ENCODE assay signal across 17 cellular contexts in genomic region chr9:130662099-130662926, GRCh38. TPM values are rescaled to one million over a fixed set of nuclear protein-coding genes. Genes with fewer than 3 reads are reported as not detected.
DNase-seq lines count a peak whose midpoint lies in the region; ATAC-seq and TF ChIP-seq lines count a peak whose summit lies in the region.
"Had no signal": no experiment of that assay in that cellular context is flagged by ENCODE, and none has a peak within 500 bp of the region (broad histone marks: within the 10 kb centered on the region; RNA-seq: fewer than 3 reads in every experiment).

No MANE protein-coding gene starts in this region.

- no peak overlapping the region for H3K27ac Mint-ChIP-seq in activated naive CD4-positive, alpha-beta T cell treated with anti-CD3 and anti-CD28 coated beads, Interleukin-2, amount 50 U/mL, for 72 hours
- H3K27ac Mint-ChIP-seq in activated naive CD4-positive, alpha-beta T cell treated with anti-CD3 and anti-CD28 coated beads for 36 hours = no peak overlapping the region
- H3K27ac Mint-ChIP-seq in stimulated activated naive CD8-positive, alpha-beta T cell treated with anti-CD3 and anti-CD28 coated beads, Interleukin-15, amount 100 ng/mL, for 72 hours = no peak overlapping the region

- H3K4me2 ChIP-seq in SK-N-SH (no peak overlapping the region), trophoblast cell (ENCODE audit: low read length) (no peak overlapping the region)

- H3K27me3 ChIP-seq in SK-N-SH (ENCODE audit: insufficient read depth) = peaks cover 93% of the 10 kb centered on the region
- peaks cover 100% of the 10 kb centered on the region for H3K27me3 ChIP-seq in iPS-18a (ENCODE audit: control insufficient read depth, insufficient read depth, low read length)
- H3K27me3 ChIP-seq in trophoblast cell (ENCODE audit: insufficient read depth, low read length) = peaks cover 91% of the 10 kb centered on the region

- no peak for TF ChIP-seq EP300 in SK-N-SH (IDR thresholded peaks at IDR 0.05; ENCODE audit: borderline replicate concordance in 1 of 2, low read depth in 1 of 2, low read length in 1 of 2)

- no peak overlapping the region for H3K4me3 ChIP-seq in SK-N-SH (ENCODE audit: low read depth in 2 of 2, low read length in 1 of 2)
- peak overlapping the region; percentile 8 for H3K4me3 ChIP-seq in iPS-18a (ENCODE audit: low read length)
- H3K4me3 ChIP-seq in trophoblast cell (ENCODE audit: low read depth, low read length) = no peak overlapping the region
- H3K4me3 ChIP-seq: HAP-1, SJSA1 had no signal

- H3K36me3 Mint-ChIP-seq in activated naive CD4-positive, alpha-beta T cell treated with anti-CD3 and anti-CD28 coated beads, Interleukin-2, amount 50 U/mL, for 72 hours = peaks cover 0 to 5% of the 10 kb centered on the region in 2 donors
- no peaks in the 10 kb centered on the region for H3K36me3 Mint-ChIP-seq in activated naive CD4-positive, alpha-beta T cell treated with anti-CD3 and anti-CD28 coated beads for 36 hours (ENCODE audit: low read depth)

- H2BK5ac ChIP-seq in trophoblast cell (ENCODE audit: low read depth, low read length, poor library complexity) = no peak overlapping the region

- H4K20me1 ChIP-seq in SK-N-SH (ENCODE audit: insufficient read depth) = peaks cover 8% of the 10 kb centered on the region; the same call in 1 of the 2 replicates

- H3K79me1 ChIP-seq in trophoblast cell (ENCODE audit: low read length) = no peaks in the 10 kb centered on the region

- H3K36me3 ChIP-seq in SK-N-SH (replicated peaks in 1 of 2; ENCODE audit: control insufficient read depth in 1 of 2, insufficient read depth in 2 of 2, low read length in 1 of 2) = no peaks in the 10 kb centered on the region
- no peaks in the 10 kb centered on the region for H3K36me3 ChIP-seq in iPS-18a (ENCODE audit: control insufficient read depth, low read depth, low read length)
- no peaks in the 10 kb centered on the region for H3K36me3 ChIP-seq in trophoblast cell (ENCODE audit: control insufficient read depth in 1 of 2, insufficient read depth in 2 of 2, low read length in 2 of 2)
- H3K36me3 ChIP-seq: brain microvascular endothelial cell, esophagus muscularis mucosa, HAP-1, SJSA1 had no signal

- H3K14ac ChIP-seq in trophoblast cell (ENCODE audit: low read length) = no peak overlapping the region

- intact Hi-C loops in activated naive CD4-positive, alpha-beta T cell treated with anti-CD3 and anti-CD28 coated beads for 36 hours (cut with micrococcal nuclease) = loop anchor here (1.0 kb wide), 1 partner anchor 20 kb away; no protein-coding TSS in a partner anchor

- no peak overlapping the region for H3K4ac ChIP-seq in trophoblast cell (ENCODE audit: low read depth, low read length)

- H4K12ac ChIP-seq in trophoblast cell (ENCODE audit: low read depth, low read length) = no peak overlapping the region

- H3K79me2 ChIP-seq in SK-N-SH (ENCODE audit: insufficient read depth) (no peaks in the 10 kb centered on the region), trophoblast cell (ENCODE audit: control insufficient read depth, insufficient read depth, low read length, poor library complexity) (no peaks in the 10 kb centered on the region)

- CTCF ChIA-PET in activated naive CD4-positive, alpha-beta T cell treated with anti-CD3 and anti-CD28 coated beads for 36 hours (lab: Charles Lee) = interaction anchor here (1.0 to 1.3 kb wide), 2 partner anchors 21 to 23 kb away, joined by 3 read pairs; no protein-coding TSS in a partner anchor
- CTCF ChIA-PET in SK-N-SH (lab: Yijun Ruan, JAX) = interaction anchor here (0.7 to 2.0 kb wide), 6 partner anchors 9 to 208 kb away, joined by 3 to 13 read pairs (median 3); no protein-coding TSS in a partner anchor

- H2AK5ac ChIP-seq in trophoblast cell (ENCODE audit: low read length) = no peak overlapping the region

- peak; percentile 9 to 11 for ATAC-seq in activated naive CD4-positive, alpha-beta T cell treated with anti-CD3 and anti-CD28 coated beads, Interleukin-2, amount 50 U/mL, for 72 hours
- no peak for ATAC-seq in stimulated activated naive CD8-positive, alpha-beta T cell treated with anti-CD3 and anti-CD28 coated beads, Interleukin-15, amount 100 ng/mL, for 72 hours

- H3K9ac ChIP-seq in SK-N-SH (no peak overlapping the region), iPS-18a (ENCODE audit: low read length) (no peak overlapping the region), trophoblast cell (ENCODE audit: low read length) (no peak overlapping the region)

- no peak overlapping the region for H2BK120ac ChIP-seq in trophoblast cell (ENCODE audit: insufficient read depth, low read length, poor library complexity)

- DNase-seq in activated naive CD4-positive, alpha-beta T cell treated with anti-CD3 and anti-CD28 coated beads, Interleukin-2, amount 50 U/mL, for 72 hours (ENCODE audit: low spot score in 2 of 2) = no peak
- DNase-seq in activated naive CD4-positive, alpha-beta T cell treated with anti-CD3 and anti-CD28 coated beads for 36 hours = no peak
- DNase-seq in SK-N-SH = peak; percentile 51
- DNase-seq in stimulated activated naive CD8-positive, alpha-beta T cell treated with anti-CD3 and anti-CD28 coated beads, Interleukin-15, amount 100 ng/mL, for 72 hours = no peak
- no peak for DNase-seq in erythroblast (lab: John Stamatoyannopoulos, UW)
- no peak for DNase-seq in trophoblast cell
- no peak for DNase-seq in NCI-H1092 (lab: John Stamatoyannopoulos, UW)
- DNase-seq: brain microvascular endothelial cell; nucleus accumbens; stimulated activated CD4-positive, alpha-beta T cell treated with anti-CD3 and anti-CD28 coated beads, Interleukin-4, amount 100 ng/mL, for 24 hours; testis had no signal

- no peak overlapping the region for H4K91ac ChIP-seq in trophoblast cell (ENCODE audit: low read depth, low read length)

- no peaks in the 10 kb centered on the region for H3K9me2 ChIP-seq in SK-N-SH

- H3K18ac ChIP-seq in trophoblast cell (ENCODE audit: low read length) = no peak overlapping the region

- TF ChIP-seq CTCF in SK-N-SH (IDR thresholded peaks at IDR 0.05) = no peak

- peaks cover 0 to 3% of the 10 kb centered on the region in 2 experiments; a peak in 1 of 4 replicates for H3K4me1 ChIP-seq in SK-N-SH (ENCODE audit: control insufficient read depth in 1 of 2, insufficient read depth in 2 of 2, low read depth in 1 of 2, low read length in 1 of 2)
- peaks cover 13% of the 10 kb centered on the region for H3K4me1 ChIP-seq in iPS-18a (ENCODE audit: control insufficient read depth, low read depth, low read length)
- peaks cover 0 to 6% of the 10 kb centered on the region in 2 experiments for H3K4me1 ChIP-seq in trophoblast cell (ENCODE audit: control insufficient read depth in 1 of 2, insufficient read depth in 2 of 2, low read length in 2 of 2)
- H3K4me1 ChIP-seq: HAP-1 had no signal

- WGBS in SK-N-SH (ENCODE audit: low lambda C conversion rate) = 26% methylated on average over 31 of the region's 48 CpGs
- no CpG with 5 or more reads among the region's 48 CpGs for WGBS in trophoblast cell (ENCODE audit: extremely low coverage, insufficient coverage, insufficient read length)

- peaks cover 31% of the 10 kb centered on the region for H3K4me1 Mint-ChIP-seq in activated naive CD4-positive, alpha-beta T cell treated with anti-CD3 and anti-CD28 coated beads for 36 hours (ENCODE audit: low read depth)
- peaks cover 62% of the 10 kb centered on the region for H3K4me1 Mint-ChIP-seq in stimulated activated naive CD8-positive, alpha-beta T cell treated with anti-CD3 and anti-CD28 coated beads, Interleukin-15, amount 100 ng/mL, for 72 hours

- H4K8ac ChIP-seq in trophoblast cell (ENCODE audit: low read depth, low read length) = no peak overlapping the region

- POLR2A ChIA-PET in SK-N-SH (lab: Yijun Ruan, JAX) = no interaction called here

- H3K9me3 ChIP-seq in SK-N-SH (no peaks in the 10 kb centered on the region), iPS-18a (ENCODE audit: control insufficient read depth, low read depth, low read length) (no peaks in the 10 kb centered on the region), trophoblast cell (ENCODE audit: insufficient read depth, low read depth, low read length) (peaks cover 16% of the 10 kb centered on the region)
- H3K9me3 ChIP-seq: esophagus muscularis mucosa, HAP-1, testis had no signal

- H3K4me3 Mint-ChIP-seq in activated naive CD4-positive, alpha-beta T cell treated with anti-CD3 and anti-CD28 coated beads for 36 hours = no peak overlapping the region
- H3K4me3 Mint-ChIP-seq in stimulated activated naive CD8-positive, alpha-beta T cell treated with anti-CD3 and anti-CD28 coated beads, Interleukin-15, amount 100 ng/mL, for 72 hours = peak overlapping the region; percentile 31 to 71

- H2AFZ ChIP-seq in SK-N-SH (ENCODE audit: low read depth) (no peak overlapping the region), trophoblast cell (ENCODE audit: insufficient read depth, low read length, poor library complexity) (no peak overlapping the region)

- H3K9me3 Mint-ChIP-seq in activated naive CD4-positive, alpha-beta T cell treated with anti-CD3 and anti-CD28 coated beads, Interleukin-2, amount 50 U/mL, for 72 hours = no peaks in the 10 kb centered on the region
- no peaks in the 10 kb centered on the region for H3K9me3 Mint-ChIP-seq in activated naive CD4-positive, alpha-beta T cell treated with anti-CD3 and anti-CD28 coated beads for 36 hours
- H3K9me3 Mint-ChIP-seq in stimulated activated naive CD8-positive, alpha-beta T cell treated with anti-CD3 and anti-CD28 coated beads, Interleukin-15, amount 100 ng/mL, for 72 hours = no peaks in the 10 kb centered on the region

- no peaks in the 10 kb centered on the region for H3F3A ChIP-seq in SK-N-SH (replicated peaks; ENCODE audit: insufficient read depth)

- no peak overlapping the region for H2BK12ac ChIP-seq in trophoblast cell (ENCODE audit: low read length)

- no peak for TF ChIP-seq POLR2A in erythroblast (IDR thresholded peaks at IDR 0.05; ENCODE audit: low read length)

- TF ChIP-seq RAD21 in SK-N-SH (IDR thresholded peaks at IDR 0.05; ENCODE audit: low read length) = no peak

- H3K27me3 Mint-ChIP-seq in activated naive CD4-positive, alpha-beta T cell treated with anti-CD3 and anti-CD28 coated beads for 36 hours (ENCODE audit: low read depth) = peaks cover 65% of the 10 kb centered on the region
- peaks cover 100% of the 10 kb centered on the region for H3K27me3 Mint-ChIP-seq in stimulated activated naive CD8-positive, alpha-beta T cell treated with anti-CD3 and anti-CD28 coated beads, Interleukin-15, amount 100 ng/mL, for 72 hours

- no peak overlapping the region for H3K27ac ChIP-seq in SK-N-SH (ENCODE audit: low read depth in 2 of 2, low read length in 1 of 2)
- no peak overlapping the region for H3K27ac ChIP-seq in iPS-18a (ENCODE audit: low read length)
- H3K27ac ChIP-seq in trophoblast cell (ENCODE audit: low read depth, low read length) = no peak overlapping the region
- H3K27ac ChIP-seq: brain microvascular endothelial cell, esophagus muscularis mucosa, SJSA1, testis had no signal

- H3K23ac ChIP-seq in trophoblast cell (ENCODE audit: low read length) = no peak overlapping the region

RNA-seq across cellular contexts. Expression of gene PRDM12, which starts 2.1 kb away (rescaled TPM):
- not detected for total RNA-seq in activated naive CD4-positive, alpha-beta T cell treated with anti-CD3 and anti-CD28 coated beads, Interleukin-2, amount 50 U/mL, for 72 hours
- total RNA-seq in activated naive CD4-positive, alpha-beta T cell treated with anti-CD3 and anti-CD28 coated beads for 36 hours = not detected
- polyA plus RNA-seq in SK-N-SH (2012; rRNA removed) = 0.02 and 0.08 TPM in 2 replicates
- polyA plus RNA-seq in SK-N-SH (2012; cell fraction: cytosol; rRNA removed) = 0.05 and 0.06 TPM in 2 replicates
- 0.05 and 0.14 TPM in 2 replicates for polyA plus RNA-seq in SK-N-SH (2012; cell fraction: nucleus; rRNA removed)
- 0.01 TPM in 1 of 2 replicates, not detected in the other for polyA plus RNA-seq in trophoblast cell (2013)
- total RNA-seq: esophagus muscularis mucosa, M059J, SJSA1 had no signal
- polyA plus RNA-seq: BJ had no signal

RNA-seq across cellular contexts. Expression of gene EXOSC2, which starts 31.3 kb away (rescaled TPM):
- 10 to 100 TPM; 68.8 to 84.8 TPM for total RNA-seq in activated naive CD4-positive, alpha-beta T cell treated with anti-CD3 and anti-CD28 coated beads, Interleukin-2, amount 50 U/mL, for 72 hours
- total RNA-seq in activated naive CD4-positive, alpha-beta T cell treated with anti-CD3 and anti-CD28 coated beads for 36 hours = 10 to 100 TPM; 70.1 to 72.6 TPM
- polyA plus RNA-seq in SK-N-SH (2012; rRNA removed) = 28.7 and 36.8 TPM in 2 replicates
- 30.8 and 32.4 TPM in 2 replicates for polyA plus RNA-seq in SK-N-SH (2012; cell fraction: cytosol; rRNA removed)
- polyA plus RNA-seq in SK-N-SH (2012; cell fraction: nucleus; rRNA removed) = 46.6 and 64.0 TPM in 2 replicates
- 9.5 and 9.8 TPM in 2 replicates for polyA plus RNA-seq in trophoblast cell (2013)
